ENCODE assay signal across 1 cellular context in the genomic region with DNA sequence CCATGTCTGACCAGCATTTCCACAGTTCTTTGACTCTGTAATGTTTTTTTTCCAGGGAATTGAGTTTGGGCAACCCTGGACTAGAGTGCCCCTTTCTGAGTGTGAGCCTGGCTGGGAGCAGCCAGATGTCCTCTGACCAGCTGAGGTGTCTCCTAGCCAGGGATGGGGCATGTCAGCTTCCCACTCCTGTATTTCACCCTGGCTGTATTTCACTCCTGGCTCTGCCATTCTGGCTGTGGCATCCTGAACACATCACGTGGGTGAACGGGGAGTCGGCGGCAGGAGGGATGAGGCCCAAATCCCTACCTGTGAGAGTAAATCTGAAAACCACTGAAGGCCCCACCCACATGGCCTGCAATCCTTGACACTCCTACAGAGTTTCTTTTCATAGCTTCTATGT.
TF ChIP-seq lines count a peak whose summit lies in the region.

No MANE protein-coding gene starts in this region.

TF ChIP-seq in SK-N-SH treated with all-trans-retinoic acid at 6 μM for 48 hours, 23 proteins besides CTCF, POLR2A, EP300 and RAD21 (continued from another document):
- no peak for TF ChIP-seq ESRRG (CRISPR knock-in tag; IDR thresholded peaks at IDR 0.05)
- no peak for TF ChIP-seq ZNF8 (CRISPR knock-in tag; IDR thresholded peaks at IDR 0.05)
- TF ChIP-seq, protein P1, sequence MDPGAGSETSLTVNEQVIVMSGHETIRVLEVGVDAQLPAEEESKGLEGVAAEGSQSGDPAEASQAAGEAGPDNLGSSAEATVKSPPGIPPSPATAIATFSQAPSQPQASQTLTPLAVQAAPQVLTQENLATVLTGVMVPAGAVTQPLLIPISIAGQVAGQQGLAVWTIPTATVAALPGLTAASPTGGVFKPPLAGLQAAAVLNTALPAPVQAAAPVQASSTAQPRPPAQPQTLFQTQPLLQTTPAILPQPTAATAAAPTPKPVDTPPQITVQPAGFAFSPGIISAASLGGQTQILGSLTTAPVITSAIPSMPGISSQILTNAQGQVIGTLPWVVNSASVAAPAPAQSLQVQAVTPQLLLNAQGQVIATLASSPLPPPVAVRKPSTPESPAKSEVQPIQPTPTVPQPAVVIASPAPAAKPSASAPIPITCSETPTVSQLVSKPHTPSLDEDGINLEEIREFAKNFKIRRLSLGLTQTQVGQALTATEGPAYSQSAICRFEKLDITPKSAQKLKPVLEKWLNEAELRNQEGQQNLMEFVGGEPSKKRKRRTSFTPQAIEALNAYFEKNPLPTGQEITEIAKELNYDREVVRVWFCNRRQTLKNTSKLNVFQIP (CRISPR knock-in tag; IDR thresholded peaks at IDR 0.05; ENCODE audit: borderline replicate concordance, low read depth) = no peak
- TF ChIP-seq, protein P2, sequence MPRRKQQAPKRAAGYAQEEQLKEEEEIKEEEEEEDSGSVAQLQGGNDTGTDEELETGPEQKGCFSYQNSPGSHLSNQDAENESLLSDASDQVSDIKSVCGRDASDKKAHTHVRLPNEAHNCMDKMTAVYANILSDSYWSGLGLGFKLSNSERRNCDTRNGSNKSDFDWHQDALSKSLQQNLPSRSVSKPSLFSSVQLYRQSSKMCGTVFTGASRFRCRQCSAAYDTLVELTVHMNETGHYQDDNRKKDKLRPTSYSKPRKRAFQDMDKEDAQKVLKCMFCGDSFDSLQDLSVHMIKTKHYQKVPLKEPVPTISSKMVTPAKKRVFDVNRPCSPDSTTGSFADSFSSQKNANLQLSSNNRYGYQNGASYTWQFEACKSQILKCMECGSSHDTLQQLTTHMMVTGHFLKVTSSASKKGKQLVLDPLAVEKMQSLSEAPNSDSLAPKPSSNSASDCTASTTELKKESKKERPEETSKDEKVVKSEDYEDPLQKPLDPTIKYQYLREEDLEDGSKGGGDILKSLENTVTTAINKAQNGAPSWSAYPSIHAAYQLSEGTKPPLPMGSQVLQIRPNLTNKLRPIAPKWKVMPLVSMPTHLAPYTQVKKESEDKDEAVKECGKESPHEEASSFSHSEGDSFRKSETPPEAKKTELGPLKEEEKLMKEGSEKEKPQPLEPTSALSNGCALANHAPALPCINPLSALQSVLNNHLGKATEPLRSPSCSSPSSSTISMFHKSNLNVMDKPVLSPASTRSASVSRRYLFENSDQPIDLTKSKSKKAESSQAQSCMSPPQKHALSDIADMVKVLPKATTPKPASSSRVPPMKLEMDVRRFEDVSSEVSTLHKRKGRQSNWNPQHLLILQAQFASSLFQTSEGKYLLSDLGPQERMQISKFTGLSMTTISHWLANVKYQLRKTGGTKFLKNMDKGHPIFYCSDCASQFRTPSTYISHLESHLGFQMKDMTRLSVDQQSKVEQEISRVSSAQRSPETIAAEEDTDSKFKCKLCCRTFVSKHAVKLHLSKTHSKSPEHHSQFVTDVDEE (CRISPR knock-in tag; IDR thresholded peaks at IDR 0.05) = no peak
- TF ChIP-seq, protein P3, sequence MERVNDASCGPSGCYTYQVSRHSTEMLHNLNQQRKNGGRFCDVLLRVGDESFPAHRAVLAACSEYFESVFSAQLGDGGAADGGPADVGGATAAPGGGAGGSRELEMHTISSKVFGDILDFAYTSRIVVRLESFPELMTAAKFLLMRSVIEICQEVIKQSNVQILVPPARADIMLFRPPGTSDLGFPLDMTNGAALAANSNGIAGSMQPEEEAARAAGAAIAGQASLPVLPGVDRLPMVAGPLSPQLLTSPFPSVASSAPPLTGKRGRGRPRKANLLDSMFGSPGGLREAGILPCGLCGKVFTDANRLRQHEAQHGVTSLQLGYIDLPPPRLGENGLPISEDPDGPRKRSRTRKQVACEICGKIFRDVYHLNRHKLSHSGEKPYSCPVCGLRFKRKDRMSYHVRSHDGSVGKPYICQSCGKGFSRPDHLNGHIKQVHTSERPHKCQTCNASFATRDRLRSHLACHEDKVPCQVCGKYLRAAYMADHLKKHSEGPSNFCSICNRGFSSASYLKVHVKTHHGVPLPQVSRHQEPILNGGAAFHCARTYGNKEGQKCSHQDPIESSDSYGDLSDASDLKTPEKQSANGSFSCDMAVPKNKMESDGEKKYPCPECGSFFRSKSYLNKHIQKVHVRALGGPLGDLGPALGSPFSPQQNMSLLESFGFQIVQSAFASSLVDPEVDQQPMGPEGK (CRISPR knock-in tag; IDR thresholded peaks at IDR 0.05; ENCODE audit: borderline replicate concordance) = no peak
- no peak for TF ChIP-seq TCF4 (CRISPR knock-in tag; IDR thresholded peaks at IDR 0.05; ENCODE audit: borderline replicate concordance)
- no peak for TF ChIP-seq TOX (CRISPR knock-in tag; IDR thresholded peaks at IDR 0.05; ENCODE audit: borderline replicate concordance)
